Comparison of ENCODE assay signal across 14 cellular contexts in genomic region chr20:4471221-4471620, GRCh38.
"Had no signal": no experiment of that assay in that cellular context is flagged by ENCODE, and none has a peak within 500 bp of the region (broad histone marks: within the 10 kb centered on the region; RNA-seq: fewer than 3 reads in every experiment).

No MANE protein-coding gene starts in this region.

- DNase-seq: activated CD4-positive, alpha-beta memory T cell treated with anti-CD3 and anti-CD28 coated beads for 36 hours; activated CD4-positive, CD25-positive, alpha-beta regulatory T cell treated with anti-CD3 and anti-CD28 coated beads, Interleukin-2, amount 50 U/mL, for 72 hours; activated gamma-delta T cell; activated naive CD8-positive, alpha-beta T cell treated with anti-CD3 and anti-CD28 coated beads for 36 hours; activated T-cell treated with anti-CD3 and anti-CD28 coated beads, Interleukin-2, amount 50 U/mL, for 4 hours; hypothalamus; lower lobe of right lung; midbrain; T-helper 9 cell; thyroid gland; uterus had no signal

- H3K4me3 ChIP-seq: ascending aorta, cardiac muscle cell, lower lobe of right lung, thyroid gland, uterus had no signal

- H3K36me3 ChIP-seq: ascending aorta, cardiac muscle cell, lower lobe of right lung, thyroid gland, uterus had no signal

- H2AFZ ChIP-seq: parathyroid adenoma had no signal

- H3K27me3 ChIP-seq: ascending aorta, cardiac muscle cell, thyroid gland, uterus had no signal

- H3K9ac ChIP-seq: parathyroid adenoma had no signal

- H3K9me3 ChIP-seq: ascending aorta, lower lobe of right lung, thyroid gland, uterus had no signal

- H3K79me2 ChIP-seq: parathyroid adenoma had no signal

- H3K4me1 ChIP-seq: lower lobe of right lung, parathyroid adenoma, uterus had no signal

- H3K27ac ChIP-seq: ascending aorta, cardiac muscle cell, lower lobe of right lung, parathyroid adenoma, thyroid gland, uterus had no signal
